In genomic region chr11:116478676-116479075, GRCh38 we compare ENCODE assay signal across 17 cellular contexts.
A peak's percentile ranks its signal among the peaks of the same experiment; 100 is the strongest.
DNase-seq lines count a peak whose midpoint lies in the region; ATAC-seq and TF ChIP-seq lines count a peak whose summit lies in the region.
"Had no signal": no experiment of that assay in that cellular context is flagged by ENCODE, and none has a peak within 500 bp of the region (broad histone marks: within the 10 kb centered on the region; RNA-seq: fewer than 3 reads in every experiment).

No MANE protein-coding gene starts in this region.

- peaks cover 24% of the 10 kb centered on the region for H3K4me1 ChIP-seq in hepatocyte (ENCODE audit: insufficient read depth)
- no peaks in the 10 kb centered on the region for H3K4me1 ChIP-seq in mucosa of descending colon (ENCODE audit: low read depth)

- no peaks in the 10 kb centered on the region for H3K9me2 ChIP-seq in hepatocyte (replicated peaks; ENCODE audit: insufficient read depth)

- in situ Hi-C loops in SK-MEL-5 (cut with HindIII; ENCODE audit: low pct_unique_long_range_greater_than_20kb, low sequenced_read_pairs): no loop called here

- no peak overlapping the region for H2AFZ ChIP-seq in hepatocyte

- no peaks in the 10 kb centered on the region for H3K36me3 ChIP-seq in hepatocyte (replicated peaks; ENCODE audit: insufficient read depth, low read depth)
- H3K36me3 ChIP-seq in mucosa of descending colon (ENCODE audit: low read depth): no peaks in the 10 kb centered on the region
- H3K36me3 ChIP-seq: BE2C had no signal

- H3K9me3 ChIP-seq in hepatocyte (ENCODE audit: low read depth) (no peaks in the 10 kb centered on the region), mucosa of descending colon (no peaks in the 10 kb centered on the region)
- H3K9me3 ChIP-seq: BE2C, Caco-2 had no signal

- no peaks in the 10 kb centered on the region for H4K20me1 ChIP-seq in hepatocyte (ENCODE audit: insufficient read depth, poor library complexity, severe bottlenecking)

- intact Hi-C loops in mucosa of descending colon (cut with DNase I, micrococcal nuclease): no loop called here

- H3K4me3 ChIP-seq in LNCaP clone FGC (ENCODE audit: low read depth, low read length) (no peak overlapping the region), hepatocyte (no peak overlapping the region), mucosa of descending colon (no peak overlapping the region)

- no peak for TF ChIP-seq CTCF in LNCaP clone FGC (IDR thresholded peaks at IDR 0.05; ENCODE audit: control insufficient read depth, extremely low read depth, insufficient read depth)
- TF ChIP-seq CTCF in hepatocyte (IDR thresholded peaks at IDR 0.05; ENCODE audit: poor library complexity): no peak
- TF ChIP-seq CTCF in mucosa of descending colon (IDR thresholded peaks at IDR 0.05): no peak

- H3K27ac ChIP-seq in hepatocyte: peak overlapping the region; percentile 3

- DNase-seq in D341Med (ENCODE audit: low spot score): peak; percentile 66
- DNase-seq in LNCaP clone FGC (ENCODE audit: low read depth): peak; percentile 71
- DNase-seq in SK-MEL-5 (ENCODE audit: low read depth, low spot score): peak; percentile 51
- no peak for DNase-seq in hepatocyte (ENCODE audit: low spot score)
- no peak for DNase-seq in SK-N-DZ (ENCODE audit: low spot score)
- DNase-seq in NCI-H2107 (lab: John Stamatoyannopoulos, UW): no peak
- no peak for DNase-seq in mucosa of descending colon
- DNase-seq: ACHN; C1 segment of cervical spinal cord; Caco-2; CD4-positive, alpha-beta T cell; DMS79 treated with DMSO at 0.1 percent for 48 hours; GF-D8; GOT3; H9 had no signal

- H3K4me2 ChIP-seq in hepatocyte: no peak overlapping the region

- H3K27me3 ChIP-seq in hepatocyte: peaks cover 2% of the 10 kb centered on the region
- H3K27me3 ChIP-seq: BE2C had no signal

- WGBS in hepatocyte (ENCODE audit: low lambda C conversion rate, missing lambda C conversion rate): 16% methylated on average over 3 of the region's 3 CpGs

- H3K79me2 ChIP-seq in hepatocyte: no peaks in the 10 kb centered on the region

- ATAC-seq in GM18870 (IDR thresholded peaks at IDR 0.05; ENCODE audit: unreplicated experiment) (no peak), mucosa of descending colon (no peak)

Comparison
In these comparisons a context has a peak if more than half of its experiments do, and no peak if none do; other contexts are left out.
1. DNase-seq: peak in D341Med (single experiment), LNCaP clone FGC (single experiment) and SK-MEL-5 (single experiment); none in hepatocyte (single experiment), SK-N-DZ (single experiment), NCI-H2107 (single experiment) and mucosa of descending colon (0 of 3).